ENCODE assay signal across 8 cellular contexts in the genomic region with DNA sequence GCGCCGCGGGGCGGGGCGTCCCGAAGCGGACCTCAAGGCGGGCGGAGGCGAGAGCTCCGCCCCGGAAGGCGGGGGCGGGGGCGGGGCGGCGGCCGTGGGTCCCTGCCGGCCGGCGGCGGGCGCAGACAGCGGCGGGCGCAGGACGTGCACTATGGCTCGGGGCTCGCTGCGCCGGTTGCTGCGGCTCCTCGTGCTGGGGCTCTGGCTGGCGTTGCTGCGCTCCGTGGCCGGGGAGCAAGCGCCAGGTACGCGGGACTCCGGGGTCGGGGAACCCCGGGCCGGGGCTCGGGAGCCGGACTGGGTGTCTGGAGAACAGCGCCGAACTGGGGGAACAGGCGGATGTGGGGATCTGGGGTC. TPM values are rescaled to one million over a fixed set of nuclear protein-coding genes. Genes with fewer than 3 reads are reported as not detected.
DNase-seq lines count a peak whose midpoint lies in the region; ATAC-seq and TF ChIP-seq lines count a peak whose summit lies in the region.

Gene TNFRSF12A, plus strand, starts transcription at position 122 of the 357 bp plus-strand sequence. Its CDS starts 30 bp downstream, at position 152.

- H3K9me3 ChIP-seq in heart right ventricle: no peaks in the 10 kb centered on the region

- peak in 2 of 9 donors; percentile 25 to 26 for TF ChIP-seq CTCF in heart right ventricle (IDR thresholded peaks at IDR 0.05)
- TF ChIP-seq CTCF in progenitor cell of endocrine pancreas (IDR thresholded peaks at IDR 0.05; ENCODE audit: unreplicated experiment): no peak

- H3K27ac ChIP-seq in angular gyrus (ENCODE audit: low read depth, low read length) (peak within 1 kb of the TSS; percentile 40), heart right ventricle (peak within 1 kb of the TSS; percentile 82 to 100 (median 97))

- H3K27me3 Mint-ChIP-seq in progenitor cell of endocrine pancreas: no peaks in the 10 kb centered on the region

- H3K36me3 Mint-ChIP-seq in progenitor cell of endocrine pancreas (ENCODE audit: insufficient read depth): peaks cover 6% of the 10 kb centered on the region

- intact Hi-C loops in heart right ventricle (cut with DNase I): no loop called here

- peak within 1 kb of the TSS; percentile 47 to 87 (median 74) for H3K4me3 ChIP-seq in heart right ventricle

- peaks cover 23 to 67% (median 55%) of the 10 kb centered on the region in 9 donors for H3K4me1 ChIP-seq in heart right ventricle

- DNase-seq in G401 (ENCODE audit: low spot score): peak; percentile 54
- peak; percentile 72 for DNase-seq in HuH-7.5 (ENCODE audit: low spot score)
- DNase-seq in T follicular helper cell (ENCODE audit: low read depth): peak; percentile 44
- DNase-seq in heart right ventricle: peak; percentile 74 to 80
- peak; percentile 59 for DNase-seq in progenitor cell of endocrine pancreas (ENCODE audit: low spot score, unreplicated experiment)

- H3K27me3 ChIP-seq in heart right ventricle: peaks cover 11 to 34% (median 20%) of the 10 kb centered on the region in 7 donors

- peak within 1 kb of the TSS; percentile 99 for H3K27ac Mint-ChIP-seq in progenitor cell of endocrine pancreas

- WGBS in heart right ventricle, 2 donors: 0 to 1% methylated on average over 41 to 48 of the region's 49 CpGs

- H3K36me3 ChIP-seq in heart right ventricle: no peaks in the 10 kb centered on the region

- peaks cover 46% of the 10 kb centered on the region for H3K4me1 Mint-ChIP-seq in progenitor cell of endocrine pancreas (ENCODE audit: low read depth)

- ATAC-seq in heart right ventricle (peak in 7 of 8 donors; percentile 9 to 48 (median 28)), GM19351 (IDR thresholded peaks at IDR 0.05; ENCODE audit: unreplicated experiment) (no peak), GM18502 (IDR thresholded peaks at IDR 0.05; ENCODE audit: poor library complexity, unreplicated experiment) (no peak)

- in situ Hi-C loops in G401 (cut with HindIII; ENCODE audit: low sequenced_read_pairs): no loop called here

- peak within 1 kb of the TSS; percentile 91 for H3K4me3 Mint-ChIP-seq in progenitor cell of endocrine pancreas (ENCODE audit: low read depth)

- no peaks in the 10 kb centered on the region for H3K9me3 Mint-ChIP-seq in progenitor cell of endocrine pancreas (ENCODE audit: low read depth)

RNA-seq across cellular contexts. Expression of gene TNFRSF12A, which starts in this region (rescaled TPM):
- total RNA-seq in G401 (2014; rRNA removed; shearing (Covaris generic)): 128 and 129 TPM in 2 replicates
- total RNA-seq in heart right ventricle: 100 to 1,000 TPM in 4 of 10 donors, 10 to 100 TPM in 6; 28.0 to 319 (median 92.3) TPM
- 100 to 1,000 TPM; 215 to 740 TPM for polyA plus RNA-seq in heart right ventricle
- total RNA-seq in progenitor cell of endocrine pancreas: 44.3 and 57.4 TPM in 2 replicates

Comparison
In these comparisons a context has a peak if more than half of its experiments do, and no peak if none do; other contexts are left out.
1. ATAC-seq: peak in heart right ventricle (7 of 8); none in GM19351 (single experiment) and GM18502 (single experiment).
2. Peak in every context shown above with its lines, with median percentiles within 50 percentile points of each other: DNase-seq.